ENCODE assay signal across 8 cellular contexts in the genomic region with DNA sequence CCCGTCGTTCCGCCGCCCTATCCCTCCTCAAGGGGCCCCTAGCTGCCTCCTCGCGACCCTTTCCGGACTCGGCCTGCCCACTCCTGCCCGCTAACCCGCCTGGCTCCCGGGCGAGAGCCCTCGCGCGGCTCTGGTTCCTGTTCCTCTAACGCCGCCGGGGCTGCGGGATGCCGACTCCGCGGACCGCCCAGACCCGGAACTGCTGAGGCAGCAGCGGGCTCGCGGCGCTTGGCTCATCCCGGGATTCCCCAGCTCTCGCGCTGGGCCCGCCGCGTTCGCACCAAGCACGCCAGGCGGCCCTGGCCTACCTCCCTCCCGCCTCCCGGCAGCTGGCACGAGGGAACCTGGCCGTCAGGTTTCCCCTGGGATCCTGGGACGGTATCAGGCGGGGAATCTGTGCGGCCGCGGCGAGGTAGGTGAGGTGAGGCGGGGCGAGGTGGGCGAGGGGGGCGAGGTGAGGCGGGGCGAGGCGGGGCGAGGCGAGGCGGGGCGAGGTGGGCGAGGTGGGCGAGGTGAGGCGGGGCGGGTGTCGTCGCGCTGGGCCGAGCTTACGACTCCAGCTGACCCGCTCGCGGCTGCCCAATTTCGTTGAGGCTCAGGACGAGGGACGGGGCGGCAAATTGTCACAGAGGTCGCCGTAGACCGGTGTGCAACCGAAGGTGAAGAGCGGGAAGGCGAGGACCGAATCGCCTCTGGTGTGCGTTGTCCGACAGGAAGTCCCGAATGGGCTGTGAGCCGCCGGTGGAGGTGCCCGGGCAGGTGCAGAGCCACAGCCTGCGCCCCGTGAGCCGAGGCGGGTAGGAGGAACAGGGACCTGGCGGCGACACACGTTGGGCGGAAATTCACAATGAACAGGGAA. TPM values are rescaled to one million over a fixed set of nuclear protein-coding genes. Genes with fewer than 3 reads are reported as not detected.
A peak's percentile ranks its signal among the peaks of the same experiment; 100 is the strongest.
DNase-seq lines count a peak whose midpoint lies in the region; ATAC-seq and TF ChIP-seq lines count a peak whose summit lies in the region.

A gene (minus strand): TSS at position 418 of the 859 bp plus-strand sequence. CDS start 10,364 bp downstream, outside the sequence.
A gene (plus strand): TSS at position 582 of the 859 bp plus-strand sequence. CDS start 1,082 bp downstream, outside the sequence.

- H3K27ac Mint-ChIP-seq in activated CD4-positive, alpha-beta memory T cell treated with anti-CD3 and anti-CD28 coated beads, Interleukin-2, amount 10 ng/mL, durations not matched to agents 7 days and 5 days = peak within 1 kb of the TSS; percentile 63

- H3K4me3 ChIP-seq in lower lobe of right lung = peak within 1 kb of the TSS; percentile 70

- TF ChIP-seq CTCF in lower lobe of right lung (IDR thresholded peaks at IDR 0.05) = no peak

- DNase-seq in SKM-1 treated with dmso at 0.1 percent for 144 hours (lab: John Stamatoyannopoulos, UW; ENCODE audit: unreplicated experiment) (peak; percentile 66), SKM-1 (lab: John Stamatoyannopoulos, UW; ENCODE audit: unreplicated experiment) (no peak), NCI-H2227 treated with DMSO at 0.1 percent for 48 hours (lab: John Stamatoyannopoulos, UW) (peak; percentile 20), ecto neural progenitor cell (ENCODE audit: low spot score) (peak; percentile 87), lower lobe of right lung (peak; percentile 93)
- peak; percentile 78 for DNase-seq in activated CD4-positive, alpha-beta memory T cell treated with anti-CD3 and anti-CD28 coated beads, Interleukin-2, amount 10 ng/mL, durations not matched to agents 7 days and 5 days
- peak; percentile 52 to 73 (median 64) for DNase-seq in stimulated activated CD4-positive, alpha-beta T cell treated with anti-CD3 and anti-CD28 coated beads, TNF-alpha, amount 100 ng/mL, for 4 hours (ENCODE audit: low read depth in 3 of 3)

- H3K27me3 ChIP-seq in lower lobe of right lung (ENCODE audit: low read depth) = no peaks in the 10 kb centered on the region

- ATAC-seq in HG02798 (IDR thresholded peaks at IDR 0.05; ENCODE audit: poor library complexity, unreplicated experiment) (peak; percentile 78), lower lobe of right lung (peak; percentile 95 to 97)

- H3K4me3 Mint-ChIP-seq in activated CD4-positive, alpha-beta memory T cell treated with anti-CD3 and anti-CD28 coated beads, Interleukin-2, amount 10 ng/mL, durations not matched to agents 7 days and 5 days = peak within 1 kb of the TSS; percentile 72

- H3K9me3 Mint-ChIP-seq in activated CD4-positive, alpha-beta memory T cell treated with anti-CD3 and anti-CD28 coated beads, Interleukin-2, amount 10 ng/mL, durations not matched to agents 7 days and 5 days = no peaks in the 10 kb centered on the region

- intact Hi-C loops in lower lobe of right lung (cut with DNase I) = no loop called here

- CTCF ChIA-PET in activated CD4-positive, alpha-beta memory T cell treated with anti-CD3 and anti-CD28 coated beads, Interleukin-2, amount 10 ng/mL, durations not matched to agents 7 days and 5 days (lab: Charles Lee) = no interaction called here

- H3K4me1 Mint-ChIP-seq in activated CD4-positive, alpha-beta memory T cell treated with anti-CD3 and anti-CD28 coated beads, Interleukin-2, amount 10 ng/mL, durations not matched to agents 7 days and 5 days = peaks cover 29% of the 10 kb centered on the region

- POLR2A ChIA-PET in activated CD4-positive, alpha-beta memory T cell treated with anti-CD3 and anti-CD28 coated beads, Interleukin-2, amount 10 ng/mL, durations not matched to agents 7 days and 5 days (lab: Charles Lee) = interaction anchor here (0.7 to 1.3 kb wide), 6 partner anchors 26 to 1607 kb away, joined by 3 to 4 read pairs (median 3); a partner anchor contains a TSS

- no peaks in the 10 kb centered on the region for H3K9me3 ChIP-seq in lower lobe of right lung

- peak within 1 kb of the TSS; percentile 97 for H3K27ac ChIP-seq in lower lobe of right lung

- peaks cover 12% of the 10 kb centered on the region for H3K27me3 Mint-ChIP-seq in activated CD4-positive, alpha-beta memory T cell treated with anti-CD3 and anti-CD28 coated beads, Interleukin-2, amount 10 ng/mL, durations not matched to agents 7 days and 5 days

- H3K36me3 Mint-ChIP-seq in activated CD4-positive, alpha-beta memory T cell treated with anti-CD3 and anti-CD28 coated beads, Interleukin-2, amount 10 ng/mL, durations not matched to agents 7 days and 5 days (ENCODE audit: low read depth) = peaks cover 8% of the 10 kb centered on the region

- no peaks in the 10 kb centered on the region for H3K36me3 ChIP-seq in lower lobe of right lung

- H3K4me1 ChIP-seq in lower lobe of right lung = peaks cover 32% of the 10 kb centered on the region

RNA-seq across cellular contexts. Expression of the first gene that starts in this region (rescaled TPM):
- 1 to 10 TPM in 1 of 2 experiments, under 1 TPM in 1; 0.73 to 1.2 TPM for total RNA-seq in activated CD4-positive, alpha-beta memory T cell treated with anti-CD3 and anti-CD28 coated beads, Interleukin-2, amount 10 ng/mL, durations not matched to agents 7 days and 5 days
- 4.8 TPM for total RNA-seq in lower lobe of right lung

RNA-seq across cellular contexts. Expression of the second gene that starts in this region (rescaled TPM):
- 1 to 10 TPM; 3.2 to 5.4 TPM for total RNA-seq in activated CD4-positive, alpha-beta memory T cell treated with anti-CD3 and anti-CD28 coated beads, Interleukin-2, amount 10 ng/mL, durations not matched to agents 7 days and 5 days
- total RNA-seq in lower lobe of right lung = 11.9 TPM
